10 cellular contexts compared by ENCODE assay signal in genomic region chr15:67074886-67075229, GRCh38. TPM values are rescaled to one million over a fixed set of nuclear protein-coding genes. Genes with fewer than 3 reads are reported as not detected.
A peak's percentile ranks its signal among the peaks of the same experiment; 100 is the strongest.
DNase-seq lines count a peak whose midpoint lies in the region; ATAC-seq and TF ChIP-seq lines count a peak whose summit lies in the region.
"Had no signal": no experiment of that assay in that cellular context is flagged by ENCODE, and none has a peak within 500 bp of the region (broad histone marks: within the 10 kb centered on the region; RNA-seq: fewer than 3 reads in every experiment).

No MANE protein-coding gene starts in this region.

- H3K27me3 Mint-ChIP-seq in activated T-cell treated with anti-CD3 and anti-CD28 coated beads, Interleukin-2, amount 50 U/mL, for 24 hours: no peaks in the 10 kb centered on the region

- peak in 1 of 4 donors; percentile 19 for ATAC-seq in heart left ventricle
- no peak for ATAC-seq in HG03432 (IDR thresholded peaks at IDR 0.05; ENCODE audit: unreplicated experiment)

- peaks cover 84% of the 10 kb centered on the region for H3K4me1 Mint-ChIP-seq in activated T-cell treated with anti-CD3 and anti-CD28 coated beads, Interleukin-2, amount 50 U/mL, for 24 hours (ENCODE audit: low read depth)

- TF ChIP-seq POLR2A in heart left ventricle (IDR thresholded peaks at IDR 0.05) (no peak), suprapubic skin (IDR thresholded peaks at IDR 0.05) (no peak)

- H3K36me3 Mint-ChIP-seq in activated T-cell treated with anti-CD3 and anti-CD28 coated beads, Interleukin-2, amount 50 U/mL, for 24 hours (ENCODE audit: low read depth): peaks cover 47% of the 10 kb centered on the region

- H3K9ac ChIP-seq in SK-N-MC (ENCODE audit: insufficient read length): no peak overlapping the region

- TF ChIP-seq CTCF in heart left ventricle (IDR thresholded peaks at IDR 0.05) (no peak), suprapubic skin (IDR thresholded peaks at IDR 0.05) (no peak)

- H3K9me3 Mint-ChIP-seq in activated T-cell treated with anti-CD3 and anti-CD28 coated beads, Interleukin-2, amount 50 U/mL, for 24 hours: no peaks in the 10 kb centered on the region

- intact Hi-C loops in heart left ventricle (cut with DNase I): no loop called here

- no peaks in the 10 kb centered on the region for H3K9me3 ChIP-seq in SK-N-MC (ENCODE audit: low read depth, low read length)
- H3K9me3 ChIP-seq in heart left ventricle: no peaks in the 10 kb centered on the region
- H3K9me3 ChIP-seq in suprapubic skin: no peaks in the 10 kb centered on the region

- H3K4me1 ChIP-seq in heart left ventricle (peaks cover 5 to 78% (median 61%) of the 10 kb centered on the region in 12 donors), suprapubic skin (peaks cover 68% of the 10 kb centered on the region)

- H3K4me3 ChIP-seq in SK-N-MC (no peak overlapping the region), heart left ventricle (no peak overlapping the region), suprapubic skin (no peak overlapping the region)

- DNase-seq in activated T-cell treated with anti-CD3 and anti-CD28 coated beads, Interleukin-2, amount 50 U/mL, for 24 hours: no peak
- no peak for DNase-seq in activated T-cell treated with anti-CD3 and anti-CD28 coated beads, Interleukin-2, amount 50 U/mL, for 48 hours
- DNase-seq in SK-N-MC (ENCODE audit: low read depth, low spot score) (no peak), heart left ventricle (no peak), suprapubic skin (ENCODE audit: low spot score in 2 of 2) (no peak)
- DNase-seq in effector CD8-positive, alpha-beta T cell (lab: John Stamatoyannopoulos, UW): no peak
- DNase-seq in stimulated activated naive CD4-positive, alpha-beta T cell treated with Interleukin-2 at 50 U/mL for 16 hours (lab: John Stamatoyannopoulos, UW): no peak
- DNase-seq: NCI-H2171 treated with DMSO at 0.1 percent for 48 hours, T1000 had no signal

- H3K4me3 Mint-ChIP-seq in activated T-cell treated with anti-CD3 and anti-CD28 coated beads, Interleukin-2, amount 50 U/mL, for 24 hours: no peak overlapping the region

- H3K27ac Mint-ChIP-seq in activated T-cell treated with anti-CD3 and anti-CD28 coated beads, Interleukin-2, amount 50 U/mL, for 24 hours: peak overlapping the region; percentile 64

- TF ChIP-seq EP300 in suprapubic skin (IDR thresholded peaks at IDR 0.05): no peak

- 87 to 97% (median 89%) methylated on average over 1 of the region's 1 CpG for WGBS in heart left ventricle, 4 donors
- 83% methylated on average over 1 of the region's 1 CpG for WGBS in suprapubic skin

- H3K27me3 ChIP-seq in heart left ventricle: no peaks in the 10 kb centered on the region
- H3K27me3 ChIP-seq in suprapubic skin: no peaks in the 10 kb centered on the region

- H3K36me3 ChIP-seq in SK-N-MC (ENCODE audit: insufficient read depth, low read length): peaks cover 10% of the 10 kb centered on the region; the same call in 1 of the 2 replicates
- H3K36me3 ChIP-seq in heart left ventricle: peaks cover 0 to 23% (median 4%) of the 10 kb centered on the region in 9 donors
- no peaks in the 10 kb centered on the region for H3K36me3 ChIP-seq in suprapubic skin

- peak overlapping the region; percentile 74; the same call in 1 of the 2 replicates for H3K27ac ChIP-seq in SK-N-MC
- peak overlapping the region in 8 of 12 donors; percentile 16 to 80 (median 31) for H3K27ac ChIP-seq in heart left ventricle
- H3K27ac ChIP-seq in suprapubic skin: peak overlapping the region; percentile 66

RNA-seq across cellular contexts. Expression of gene SMAD3, which starts 9.5 kb away (rescaled TPM):
- total RNA-seq in heart left ventricle (10 to 100 TPM; 12.1 to 34.3 (median 16.3) TPM), suprapubic skin (10 to 100 TPM; 41.9 to 94.9 (median 56.1) TPM)
- 1 to 10 TPM; 5.6 to 9.8 TPM for polyA plus RNA-seq in heart left ventricle
